In the genomic region with DNA sequence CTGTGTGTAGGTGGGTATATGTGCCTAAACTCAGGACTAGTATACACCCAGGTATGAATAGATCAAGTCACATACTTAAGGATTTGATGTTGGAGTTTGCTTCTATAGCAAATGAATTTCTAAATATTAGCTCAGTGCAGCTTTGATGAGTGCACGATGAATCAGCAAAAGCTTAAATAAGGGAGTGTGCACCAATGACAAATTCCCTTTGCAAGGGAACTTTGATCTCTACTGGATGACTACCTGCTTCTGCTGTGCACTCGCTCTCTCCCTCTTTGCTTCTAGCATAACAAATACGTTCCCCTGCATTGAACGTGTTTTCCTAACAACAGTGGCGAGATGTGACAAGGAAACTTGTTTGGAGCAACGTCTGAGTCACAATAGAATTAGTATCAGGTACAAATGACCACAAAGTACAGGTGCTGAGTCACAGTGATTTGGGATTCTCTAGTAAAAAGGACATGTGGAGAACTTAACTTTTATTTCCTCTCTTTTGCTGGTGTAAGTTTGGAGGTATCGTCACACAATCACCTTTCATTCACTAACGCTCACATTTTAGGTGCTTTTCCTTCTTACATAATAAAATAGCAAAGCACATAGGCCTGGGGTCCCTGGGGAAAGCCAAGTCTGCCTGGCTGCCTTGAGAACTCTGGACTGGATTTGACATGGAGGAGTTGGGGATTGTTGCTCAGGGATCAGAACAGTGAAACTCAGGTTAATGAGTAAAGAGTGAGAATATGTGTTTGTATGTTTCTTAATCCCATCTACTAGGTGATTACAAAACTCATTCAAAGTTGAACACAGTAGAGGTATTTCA, we compare ENCODE assay signal across 1 cellular context.
TF ChIP-seq lines count a peak whose summit lies in the region.

No MANE protein-coding gene starts in this region.

TF ChIP-seq in HepG2, 621 proteins besides CTCF, POLR2A, EP300 and RAD21 (continued from another document and continues in another):
- TF ChIP-seq, protein P1, sequence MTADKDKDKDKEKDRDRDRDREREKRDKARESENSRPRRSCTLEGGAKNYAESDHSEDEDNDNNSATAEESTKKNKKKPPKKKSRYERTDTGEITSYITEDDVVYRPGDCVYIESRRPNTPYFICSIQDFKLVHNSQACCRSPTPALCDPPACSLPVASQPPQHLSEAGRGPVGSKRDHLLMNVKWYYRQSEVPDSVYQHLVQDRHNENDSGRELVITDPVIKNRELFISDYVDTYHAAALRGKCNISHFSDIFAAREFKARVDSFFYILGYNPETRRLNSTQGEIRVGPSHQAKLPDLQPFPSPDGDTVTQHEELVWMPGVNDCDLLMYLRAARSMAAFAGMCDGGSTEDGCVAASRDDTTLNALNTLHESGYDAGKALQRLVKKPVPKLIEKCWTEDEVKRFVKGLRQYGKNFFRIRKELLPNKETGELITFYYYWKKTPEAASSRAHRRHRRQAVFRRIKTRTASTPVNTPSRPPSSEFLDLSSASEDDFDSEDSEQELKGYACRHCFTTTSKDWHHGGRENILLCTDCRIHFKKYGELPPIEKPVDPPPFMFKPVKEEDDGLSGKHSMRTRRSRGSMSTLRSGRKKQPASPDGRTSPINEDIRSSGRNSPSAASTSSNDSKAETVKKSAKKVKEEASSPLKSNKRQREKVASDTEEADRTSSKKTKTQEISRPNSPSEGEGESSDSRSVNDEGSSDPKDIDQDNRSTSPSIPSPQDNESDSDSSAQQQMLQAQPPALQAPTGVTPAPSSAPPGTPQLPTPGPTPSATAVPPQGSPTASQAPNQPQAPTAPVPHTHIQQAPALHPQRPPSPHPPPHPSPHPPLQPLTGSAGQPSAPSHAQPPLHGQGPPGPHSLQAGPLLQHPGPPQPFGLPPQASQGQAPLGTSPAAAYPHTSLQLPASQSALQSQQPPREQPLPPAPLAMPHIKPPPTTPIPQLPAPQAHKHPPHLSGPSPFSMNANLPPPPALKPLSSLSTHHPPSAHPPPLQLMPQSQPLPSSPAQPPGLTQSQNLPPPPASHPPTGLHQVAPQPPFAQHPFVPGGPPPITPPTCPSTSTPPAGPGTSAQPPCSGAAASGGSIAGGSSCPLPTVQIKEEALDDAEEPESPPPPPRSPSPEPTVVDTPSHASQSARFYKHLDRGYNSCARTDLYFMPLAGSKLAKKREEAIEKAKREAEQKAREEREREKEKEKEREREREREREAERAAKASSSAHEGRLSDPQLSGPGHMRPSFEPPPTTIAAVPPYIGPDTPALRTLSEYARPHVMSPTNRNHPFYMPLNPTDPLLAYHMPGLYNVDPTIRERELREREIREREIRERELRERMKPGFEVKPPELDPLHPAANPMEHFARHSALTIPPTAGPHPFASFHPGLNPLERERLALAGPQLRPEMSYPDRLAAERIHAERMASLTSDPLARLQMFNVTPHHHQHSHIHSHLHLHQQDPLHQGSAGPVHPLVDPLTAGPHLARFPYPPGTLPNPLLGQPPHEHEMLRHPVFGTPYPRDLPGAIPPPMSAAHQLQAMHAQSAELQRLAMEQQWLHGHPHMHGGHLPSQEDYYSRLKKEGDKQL (CRISPR knock-in tag; IDR thresholded peaks at IDR 0.05; ENCODE audit: low read depth): peak; percentile 71
- TF ChIP-seq ZHX1 (CRISPR knock-in tag; IDR thresholded peaks at IDR 0.05; ENCODE audit: low read depth) (peak; percentile 43; the same call in 1 of the 2 replicates), ZNF33B (CRISPR knock-in tag; IDR thresholded peaks at IDR 0.05) (0 out of 2 replicates have a peak, but pooled peaks have one; percentile 65), ZNF382 (CRISPR knock-in tag; IDR thresholded peaks at IDR 0.05; ENCODE audit: borderline replicate concordance) (no peak), SRSF4 (IDR thresholded peaks at IDR 0.05; ENCODE audit: low read depth, low read length, poor library complexity, severe bottlenecking) (no peak), TARDBP (CRISPR knock-in tag; IDR thresholded peaks at IDR 0.05) (peak; percentile 77; the same call in 1 of the 2 replicates), SRSF1 (optimal IDR thresholded peaks at IDR 0.05; ENCODE audit: low read depth, low read length) (no peak), NFYC (CRISPR knock-in tag; IDR thresholded peaks at IDR 0.05) (peak; percentile 64), XRCC5 (optimal IDR thresholded peaks at IDR 0.05; ENCODE audit: low read length) (peak; percentile 66), SIN3A (IDR thresholded peaks at IDR 0.05; ENCODE audit: borderline replicate concordance, low read depth, low read length) (peak; percentile 36; the same call in 1 of the 2 replicates), SOX13 (IDR thresholded peaks at IDR 0.05) (peak; percentile 62; the same call in 1 of the 2 replicates), SOX13 (CRISPR knock-in tag; conservative IDR thresholded peaks at IDR 0.05 in 1 of 2, IDR thresholded peaks at IDR 0.05 in 1 of 2) (peak; percentile 80 to 89; a peak in 2 of 4 replicates), U2AF1 (optimal IDR thresholded peaks at IDR 0.05; ENCODE audit: low read depth, low read length) (no peak), ZBTB7B (CRISPR knock-in tag; IDR thresholded peaks at IDR 0.05) (peak; percentile 73), ARNT (IDR thresholded peaks at IDR 0.05) (no peak), ZNF598 (CRISPR knock-in tag; IDR thresholded peaks at IDR 0.05; ENCODE audit: borderline replicate concordance) (no peak), MTA1 (CRISPR knock-in tag; IDR thresholded peaks at IDR 0.05; ENCODE audit: borderline replicate concordance) (no peak), HNRNPH1 (optimal IDR thresholded peaks at IDR 0.05; ENCODE audit: low read depth, low read length) (no peak), ZNF546 (CRISPR knock-in tag; conservative IDR thresholded peaks at IDR 0.05) (no peak), ZNF234 (CRISPR knock-in tag; conservative IDR thresholded peaks at IDR 0.05) (no peak), MBNL3 (CRISPR knock-in tag; conservative IDR thresholded peaks at IDR 0.05) (no peak), PRDM15 (CRISPR knock-in tag; IDR thresholded peaks at IDR 0.05) (peak; percentile 95), ZNF891 (CRISPR knock-in tag; IDR thresholded peaks at IDR 0.05) (no peak), ZBTB3 (CRISPR knock-in tag; IDR thresholded peaks at IDR 0.05; ENCODE audit: borderline replicate concordance, low read depth) (no peak)
- TF ChIP-seq, protein P2, sequence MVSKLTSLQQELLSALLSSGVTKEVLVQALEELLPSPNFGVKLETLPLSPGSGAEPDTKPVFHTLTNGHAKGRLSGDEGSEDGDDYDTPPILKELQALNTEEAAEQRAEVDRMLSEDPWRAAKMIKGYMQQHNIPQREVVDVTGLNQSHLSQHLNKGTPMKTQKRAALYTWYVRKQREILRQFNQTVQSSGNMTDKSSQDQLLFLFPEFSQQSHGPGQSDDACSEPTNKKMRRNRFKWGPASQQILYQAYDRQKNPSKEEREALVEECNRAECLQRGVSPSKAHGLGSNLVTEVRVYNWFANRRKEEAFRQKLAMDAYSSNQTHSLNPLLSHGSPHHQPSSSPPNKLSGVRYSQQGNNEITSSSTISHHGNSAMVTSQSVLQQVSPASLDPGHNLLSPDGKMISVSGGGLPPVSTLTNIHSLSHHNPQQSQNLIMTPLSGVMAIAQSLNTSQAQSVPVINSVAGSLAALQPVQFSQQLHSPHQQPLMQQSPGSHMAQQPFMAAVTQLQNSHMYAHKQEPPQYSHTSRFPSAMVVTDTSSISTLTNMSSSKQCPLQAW (CRISPR knock-in tag; IDR thresholded peaks at IDR 0.05): peak; percentile 88
- TF ChIP-seq, protein P3, sequence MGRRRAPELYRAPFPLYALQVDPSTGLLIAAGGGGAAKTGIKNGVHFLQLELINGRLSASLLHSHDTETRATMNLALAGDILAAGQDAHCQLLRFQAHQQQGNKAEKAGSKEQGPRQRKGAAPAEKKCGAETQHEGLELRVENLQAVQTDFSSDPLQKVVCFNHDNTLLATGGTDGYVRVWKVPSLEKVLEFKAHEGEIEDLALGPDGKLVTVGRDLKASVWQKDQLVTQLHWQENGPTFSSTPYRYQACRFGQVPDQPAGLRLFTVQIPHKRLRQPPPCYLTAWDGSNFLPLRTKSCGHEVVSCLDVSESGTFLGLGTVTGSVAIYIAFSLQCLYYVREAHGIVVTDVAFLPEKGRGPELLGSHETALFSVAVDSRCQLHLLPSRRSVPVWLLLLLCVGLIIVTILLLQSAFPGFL (CRISPR knock-in tag; IDR thresholded peaks at IDR 0.05): no peak
- TF ChIP-seq, protein P4, sequence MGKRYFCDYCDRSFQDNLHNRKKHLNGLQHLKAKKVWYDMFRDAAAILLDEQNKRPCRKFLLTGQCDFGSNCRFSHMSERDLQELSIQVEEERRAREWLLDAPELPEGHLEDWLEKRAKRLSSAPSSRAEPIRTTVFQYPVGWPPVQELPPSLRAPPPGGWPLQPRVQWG (CRISPR knock-in tag; IDR thresholded peaks at IDR 0.05; ENCODE audit: borderline replicate concordance, low read depth): no peak
- TF ChIP-seq, protein P5, sequence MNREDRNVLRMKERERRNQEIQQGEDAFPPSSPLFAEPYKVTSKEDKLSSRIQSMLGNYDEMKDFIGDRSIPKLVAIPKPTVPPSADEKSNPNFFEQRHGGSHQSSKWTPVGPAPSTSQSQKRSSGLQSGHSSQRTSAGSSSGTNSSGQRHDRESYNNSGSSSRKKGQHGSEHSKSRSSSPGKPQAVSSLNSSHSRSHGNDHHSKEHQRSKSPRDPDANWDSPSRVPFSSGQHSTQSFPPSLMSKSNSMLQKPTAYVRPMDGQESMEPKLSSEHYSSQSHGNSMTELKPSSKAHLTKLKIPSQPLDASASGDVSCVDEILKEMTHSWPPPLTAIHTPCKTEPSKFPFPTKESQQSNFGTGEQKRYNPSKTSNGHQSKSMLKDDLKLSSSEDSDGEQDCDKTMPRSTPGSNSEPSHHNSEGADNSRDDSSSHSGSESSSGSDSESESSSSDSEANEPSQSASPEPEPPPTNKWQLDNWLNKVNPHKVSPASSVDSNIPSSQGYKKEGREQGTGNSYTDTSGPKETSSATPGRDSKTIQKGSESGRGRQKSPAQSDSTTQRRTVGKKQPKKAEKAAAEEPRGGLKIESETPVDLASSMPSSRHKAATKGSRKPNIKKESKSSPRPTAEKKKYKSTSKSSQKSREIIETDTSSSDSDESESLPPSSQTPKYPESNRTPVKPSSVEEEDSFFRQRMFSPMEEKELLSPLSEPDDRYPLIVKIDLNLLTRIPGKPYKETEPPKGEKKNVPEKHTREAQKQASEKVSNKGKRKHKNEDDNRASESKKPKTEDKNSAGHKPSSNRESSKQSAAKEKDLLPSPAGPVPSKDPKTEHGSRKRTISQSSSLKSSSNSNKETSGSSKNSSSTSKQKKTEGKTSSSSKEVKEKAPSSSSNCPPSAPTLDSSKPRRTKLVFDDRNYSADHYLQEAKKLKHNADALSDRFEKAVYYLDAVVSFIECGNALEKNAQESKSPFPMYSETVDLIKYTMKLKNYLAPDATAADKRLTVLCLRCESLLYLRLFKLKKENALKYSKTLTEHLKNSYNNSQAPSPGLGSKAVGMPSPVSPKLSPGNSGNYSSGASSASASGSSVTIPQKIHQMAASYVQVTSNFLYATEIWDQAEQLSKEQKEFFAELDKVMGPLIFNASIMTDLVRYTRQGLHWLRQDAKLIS (CRISPR knock-in tag; IDR thresholded peaks at IDR 0.05): peak; percentile 81
- TF ChIP-seq, protein P6, sequence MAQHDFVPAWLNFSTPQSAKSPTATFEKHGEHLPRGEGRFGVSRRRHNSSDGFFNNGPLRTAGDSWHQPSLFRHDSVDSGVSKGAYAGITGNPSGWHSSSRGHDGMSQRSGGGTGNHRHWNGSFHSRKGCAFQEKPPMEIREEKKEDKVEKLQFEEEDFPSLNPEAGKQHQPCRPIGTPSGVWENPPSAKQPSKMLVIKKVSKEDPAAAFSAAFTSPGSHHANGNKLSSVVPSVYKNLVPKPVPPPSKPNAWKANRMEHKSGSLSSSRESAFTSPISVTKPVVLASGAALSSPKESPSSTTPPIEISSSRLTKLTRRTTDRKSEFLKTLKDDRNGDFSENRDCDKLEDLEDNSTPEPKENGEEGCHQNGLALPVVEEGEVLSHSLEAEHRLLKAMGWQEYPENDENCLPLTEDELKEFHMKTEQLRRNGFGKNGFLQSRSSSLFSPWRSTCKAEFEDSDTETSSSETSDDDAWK (CRISPR knock-in tag; IDR thresholded peaks at IDR 0.05): no peak
